In the genomic region with DNA sequence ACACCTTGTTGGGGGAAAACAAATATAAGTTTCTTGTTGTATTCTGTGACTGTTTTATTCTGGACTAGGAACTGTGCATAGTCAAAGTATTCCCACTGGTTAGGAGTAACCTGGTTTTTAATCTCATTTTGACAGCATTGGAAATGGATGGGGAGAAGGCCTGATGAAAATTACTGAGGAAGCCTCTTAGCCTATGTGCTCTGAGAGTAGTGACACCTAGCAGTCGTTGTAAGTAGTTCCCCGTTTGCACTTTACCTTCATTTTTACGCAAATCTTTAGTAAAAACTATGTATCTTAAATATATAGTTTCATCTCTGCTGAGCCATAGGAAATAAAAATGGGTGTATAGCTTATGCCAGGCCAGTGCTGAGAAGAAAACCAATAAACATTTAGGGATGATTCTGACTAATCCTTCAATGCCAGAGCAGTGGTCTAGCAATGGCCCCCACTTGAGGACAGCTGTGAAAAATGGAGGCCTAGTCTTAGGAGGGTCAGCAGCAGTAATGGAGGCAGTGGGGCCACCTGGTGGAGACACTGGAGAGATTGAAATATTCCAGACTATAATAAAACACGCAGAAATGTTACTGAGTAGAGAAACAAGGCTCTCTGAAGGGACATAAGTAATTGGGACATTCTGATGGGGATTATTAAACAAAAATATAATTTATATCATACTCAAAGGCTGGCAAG, we compare ENCODE assay signal across 8 cellular contexts.
DNase-seq lines count a peak whose midpoint lies in the region; ATAC-seq and TF ChIP-seq lines count a peak whose summit lies in the region.

No MANE protein-coding gene starts in this region.

- H3K36me3 ChIP-seq in cardiac muscle cell (no peaks in the 10 kb centered on the region), upper lobe of right lung (no peaks in the 10 kb centered on the region)

- TF ChIP-seq CTCF in cardiac muscle cell (IDR thresholded peaks at IDR 0.05; ENCODE audit: low read depth, low read length) (peak; percentile 58), fibroblast of villous mesenchyme (IDR thresholded peaks at IDR 0.05; ENCODE audit: insufficient read depth, low read depth, low read length) (peak; percentile 48), upper lobe of right lung (IDR thresholded peaks at IDR 0.05) (peak; percentile 36)

- H3K4me1 ChIP-seq in cardiac muscle cell (ENCODE audit: low read depth) (no peaks in the 10 kb centered on the region), upper lobe of right lung (no peaks in the 10 kb centered on the region)

- H3K27ac ChIP-seq in cardiac muscle cell (no peak overlapping the region), upper lobe of right lung (no peak overlapping the region)

- H3K27me3 ChIP-seq in cardiac muscle cell (no peaks in the 10 kb centered on the region), upper lobe of right lung (no peaks in the 10 kb centered on the region)

- intact Hi-C loops in Right ventricle myocardium inferior (cut with DNase I) (no loop called here), upper lobe of right lung (cut with DNase I) (no loop called here)

- H3K9me3 ChIP-seq in cardiac muscle cell (ENCODE audit: low read depth), result no peaks in the 10 kb centered on the region
- no peaks in the 10 kb centered on the region for H3K9me3 ChIP-seq in upper lobe of right lung

- H3K4me3 ChIP-seq in cardiac muscle cell, result no peak overlapping the region
- H3K4me3 ChIP-seq in fibroblast of villous mesenchyme (ENCODE audit: low read depth, low read length), result no peak overlapping the region
- no peak overlapping the region for H3K4me3 ChIP-seq in upper lobe of right lung

- DNase-seq in cardiac muscle cell (ENCODE audit: low read depth in 1 of 2, low spot score in 1 of 2), result peak; percentile 53
- DNase-seq in Right ventricle myocardium inferior (ENCODE audit: missing footprints), result no peak
- peak; percentile 9 for DNase-seq in OCI-M1 (lab: John Stamatoyannopoulos, UW)
- peak; percentile 16 for DNase-seq in fibroblast of villous mesenchyme (ENCODE audit: low read depth)
- DNase-seq in upper lobe of right lung, result no peak
- no peak for DNase-seq in activated CD4-positive, alpha-beta T cell treated with anti-CD3 and anti-CD28 coated beads for 1 hour
- DNase-seq in DMS79 (lab: John Stamatoyannopoulos, UW), result no peak
- no peak for DNase-seq in GM19238 (ENCODE audit: insufficient read length, low spot score)

- ATAC-seq in Right ventricle myocardium inferior (no peak), upper lobe of right lung (peak; percentile 51)

Comparison
In these comparisons a context has a peak if more than half of its experiments do, and no peak if none do; other contexts are left out.
1. DNase-seq: peak in cardiac muscle cell (2 of 2), OCI-M1 (single experiment) and fibroblast of villous mesenchyme (single experiment); none in Right ventricle myocardium inferior (single experiment), upper lobe of right lung (single experiment), activated CD4-positive, alpha-beta T cell treated with anti-CD3 and anti-CD28 coated beads for 1 hour (single experiment), DMS79 (single experiment) and GM19238 (single experiment).
2. Peak in every context shown above with its lines, with median percentiles within 50 percentile points of each other: CTCF ChIP-seq.